9 cellular contexts compared by ENCODE assay signal in genomic region chr9:137582286-137582860, GRCh38. TPM values are rescaled to one million over a fixed set of nuclear protein-coding genes. Genes with fewer than 3 reads are reported as not detected.
DNase-seq lines count a peak whose midpoint lies in the region; ATAC-seq and TF ChIP-seq lines count a peak whose summit lies in the region.
"Had no signal": no experiment of that assay in that cellular context is flagged by ENCODE, and none has a peak within 500 bp of the region (broad histone marks: within the 10 kb centered on the region; RNA-seq: fewer than 3 reads in every experiment).

No MANE protein-coding gene starts in this region.

- 73 to 83% (median 80%) methylated on average over 15 to 20 of the region's 20 CpGs for WGBS in heart left ventricle, 4 donors

- peaks cover 0 to 48% (median 42%) of the 10 kb centered on the region in 9 donors for H3K36me3 ChIP-seq in heart left ventricle
- peaks cover 65% of the 10 kb centered on the region for H3K36me3 ChIP-seq in OCI-LY1 (ENCODE audit: insufficient read depth, low read length)
- peaks cover 20% of the 10 kb centered on the region for H3K36me3 ChIP-seq in fibroblast of lung (ENCODE audit: control insufficient read depth, insufficient read depth, low read length)
- peaks cover 33% of the 10 kb centered on the region for H3K36me3 ChIP-seq in upper lobe of right lung
- no peaks in the 10 kb centered on the region for H3K36me3 ChIP-seq in uterus

- no peaks in the 10 kb centered on the region for H4K20me1 ChIP-seq in OCI-LY1 (ENCODE audit: insufficient read depth, low read length)
- no peaks in the 10 kb centered on the region for H4K20me1 ChIP-seq in fibroblast of lung (ENCODE audit: control insufficient read depth, extremely low read depth, insufficient read depth, low read length)

- no peak overlapping the region for H3K27ac ChIP-seq in heart left ventricle
- H3K27ac ChIP-seq in OCI-LY1 (ENCODE audit: low read depth, low read length, poor library complexity, severe bottlenecking): no peak overlapping the region
- no peak overlapping the region for H3K27ac ChIP-seq in fibroblast of lung (ENCODE audit: insufficient read depth, low read length)
- H3K27ac ChIP-seq in upper lobe of right lung: no peak overlapping the region
- H3K27ac ChIP-seq in uterus: no peak overlapping the region

- peaks cover 5 to 22% (median 13%) of the 10 kb centered on the region in 12 donors for H3K4me1 ChIP-seq in heart left ventricle
- H3K4me1 ChIP-seq in OCI-LY1 (ENCODE audit: insufficient read depth, low read length, severe bottlenecking): peaks cover 24% of the 10 kb centered on the region
- H3K4me1 ChIP-seq in fibroblast of lung (ENCODE audit: control insufficient read depth, extremely low read depth, insufficient read depth, low read length): peaks cover 4% of the 10 kb centered on the region
- H3K4me1 ChIP-seq in upper lobe of right lung: peaks cover 14% of the 10 kb centered on the region
- H3K4me1 ChIP-seq in uterus: peaks cover 4 to 5% of the 10 kb centered on the region in 2 donors

- H3K27me3 ChIP-seq in heart left ventricle (no peaks in the 10 kb centered on the region), OCI-LY1 (ENCODE audit: insufficient read depth, low read length) (no peaks in the 10 kb centered on the region), fibroblast of lung (ENCODE audit: control insufficient read depth, insufficient read depth, low read length) (no peaks in the 10 kb centered on the region), upper lobe of right lung (no peaks in the 10 kb centered on the region), uterus (no peaks in the 10 kb centered on the region)

- no peak overlapping the region for H3K4me2 ChIP-seq in OCI-LY1 (ENCODE audit: low read length)
- no peak overlapping the region for H3K4me2 ChIP-seq in fibroblast of lung (ENCODE audit: extremely low read depth, insufficient read depth, low read length)

- H3F3A ChIP-seq in OCI-LY1 (ENCODE audit: insufficient read depth, low read length): no peaks in the 10 kb centered on the region

- peak in 1 of 5 donors; percentile 19 for DNase-seq in heart left ventricle
- no peak for DNase-seq in cardiac septum (ENCODE audit: low spot score)
- DNase-seq in fibroblast of lung (ENCODE audit: low read depth in 2 of 2): peak in 1 of 2 donors; percentile 26
- DNase-seq in upper lobe of right lung: no peak
- DNase-seq in uterus: no peak

- H3K9me3 ChIP-seq in heart left ventricle (no peaks in the 10 kb centered on the region), OCI-LY1 (ENCODE audit: low read length) (no peaks in the 10 kb centered on the region), fibroblast of lung (ENCODE audit: control insufficient read depth, insufficient read depth, low read depth, low read length) (no peaks in the 10 kb centered on the region), upper lobe of right lung (no peaks in the 10 kb centered on the region), uterus (no peaks in the 10 kb centered on the region)
- H3K9me3 ChIP-seq: Caco-2 had no signal

- no peaks in the 10 kb centered on the region for H3K9me2 ChIP-seq in OCI-LY1 (ENCODE audit: low read depth, low read length)

- ATAC-seq in heart left ventricle: no peak
- no peak for ATAC-seq in upper lobe of right lung
- ATAC-seq in GM19467 (IDR thresholded peaks at IDR 0.05; ENCODE audit: unreplicated experiment): no peak
- no peak for ATAC-seq in GM21390 (IDR thresholded peaks at IDR 0.05; ENCODE audit: unreplicated experiment)

- H3K9ac ChIP-seq in OCI-LY1 (ENCODE audit: low read length) (no peak overlapping the region), fibroblast of lung (ENCODE audit: insufficient read depth, low read length) (no peak overlapping the region)

- intact Hi-C loops in heart left ventricle (cut with DNase I): no loop called here
- intact Hi-C loops in cardiac septum (cut with DNase I): no loop called here
- intact Hi-C loops in upper lobe of right lung (cut with DNase I): no loop called here
- intact Hi-C loops in uterus (cut with DNase I; ENCODE audit: low total_unique reads): no loop called here

- TF ChIP-seq CTCF in heart left ventricle (IDR thresholded peaks at IDR 0.05) (peak in 7 of 12 donors; percentile 10 to 31 (median 22)), OCI-LY1 (IDR thresholded peaks at IDR 0.05; ENCODE audit: low read length) (peak; percentile 75), fibroblast of lung (conservative IDR thresholded peaks at IDR 0.05 in 1 of 2, IDR thresholded peaks at IDR 0.05 in 1 of 2; ENCODE audit: low read depth in 1 of 2, low read length in 2 of 2) (peak; percentile 6 to 24), upper lobe of right lung (IDR thresholded peaks at IDR 0.05) (peak; percentile 28), uterus (IDR thresholded peaks at IDR 0.05) (no peak)

- TF ChIP-seq POLR2A in heart left ventricle (IDR thresholded peaks at IDR 0.05) (no peak), uterus (IDR thresholded peaks at IDR 0.05) (no peak)

- no peak overlapping the region for H3K4me3 ChIP-seq in heart left ventricle
- H3K4me3 ChIP-seq in OCI-LY1 (ENCODE audit: low read depth, low read length, poor library complexity, severe bottlenecking): no peak overlapping the region
- H3K4me3 ChIP-seq in fibroblast of lung (replicated peaks in 1 of 4; ENCODE audit: control extremely low read depth in 1 of 4, insufficient read depth in 1 of 4, low read depth in 3 of 4, low read length in 4 of 4): no peak overlapping the region
- H3K4me3 ChIP-seq in upper lobe of right lung: no peak overlapping the region
- no peak overlapping the region for H3K4me3 ChIP-seq in uterus

- H3K79me2 ChIP-seq in OCI-LY1 (ENCODE audit: insufficient read depth, low read length): peaks cover 9% of the 10 kb centered on the region
- peaks cover 7% of the 10 kb centered on the region for H3K79me2 ChIP-seq in fibroblast of lung (ENCODE audit: control insufficient read depth, insufficient read depth, low read length)

- H2AFZ ChIP-seq in OCI-LY1 (ENCODE audit: low read length): no peak overlapping the region
- no peak overlapping the region for H2AFZ ChIP-seq in fibroblast of lung (ENCODE audit: low read length)

RNA-seq across cellular contexts. Expression of gene DPH7, which starts 3.6 kb away (rescaled TPM):
- total RNA-seq in heart left ventricle: 10 to 100 TPM; 12.6 to 22.0 (median 16.7) TPM
- polyA plus RNA-seq in heart left ventricle: 10 to 100 TPM; 13.1 to 23.7 TPM
- total RNA-seq in cardiac septum: 21.2 TPM
- total RNA-seq in fibroblast of lung: 17.2 and 20.6 TPM in 2 replicates
- polyA plus RNA-seq in fibroblast of lung: 15.7 and 17.0 TPM in 2 replicates
- 11.4 and 16.2 TPM in 2 replicates for polyA plus RNA-seq in fibroblast of lung (2012)
- 16.1 and 20.5 TPM in 2 replicates for polyA minus RNA-seq in fibroblast of lung (ENCODE audit: low replicate concordance)
- total RNA-seq in upper lobe of right lung: 30.2 TPM
- 10 to 100 TPM; 31.3 to 42.4 (median 38.4) TPM for total RNA-seq in uterus

RNA-seq across cellular contexts. Expression of gene ZMYND19, which starts 7.9 kb away (rescaled TPM):
- 10 to 100 TPM in 4 of 9 donors, 1 to 10 TPM in 5; 6.8 to 19.9 (median 9.4) TPM for total RNA-seq in heart left ventricle
- 10 to 100 TPM; 12.0 to 20.5 TPM for polyA plus RNA-seq in heart left ventricle
- total RNA-seq in cardiac septum: 11.2 TPM
- 11.2 and 14.1 TPM in 2 replicates for total RNA-seq in fibroblast of lung
- polyA plus RNA-seq in fibroblast of lung: 12.7 and 20.4 TPM in 2 replicates
- 16.5 and 24.8 TPM in 2 replicates for polyA plus RNA-seq in fibroblast of lung (2012)
- polyA minus RNA-seq in fibroblast of lung (ENCODE audit: low replicate concordance): 4.9 and 6.2 TPM in 2 replicates
- total RNA-seq in upper lobe of right lung: 18.3 TPM
- total RNA-seq in uterus: 10 to 100 TPM; 14.7 to 26.4 (median 16.3) TPM

RNA-seq across cellular contexts. Expression of gene ARRDC1, which starts 23.1 kb away (rescaled TPM):
- 10 to 100 TPM; 14.1 to 43.6 (median 20.7) TPM for total RNA-seq in heart left ventricle
- 10 to 100 TPM; 23.2 to 42.6 TPM for polyA plus RNA-seq in heart left ventricle
- 21.1 TPM for total RNA-seq in cardiac septum
- total RNA-seq in fibroblast of lung: 11.0 and 17.2 TPM in 2 replicates
- polyA plus RNA-seq in fibroblast of lung: 8.3 and 11.8 TPM in 2 replicates
- 8.0 and 14.2 TPM in 2 replicates for polyA plus RNA-seq in fibroblast of lung (2012)
- 27.8 and 28.5 TPM in 2 replicates for polyA minus RNA-seq in fibroblast of lung (ENCODE audit: low replicate concordance)
- total RNA-seq in upper lobe of right lung: 69.1 TPM
- 10 to 100 TPM; 10.3 to 25.1 (median 21.3) TPM for total RNA-seq in uterus

RNA-seq across cellular contexts. Expression of gene MRPL41, which starts 30.7 kb away (rescaled TPM):
- total RNA-seq in heart left ventricle (100 to 1,000 TPM; 118 to 389 (median 196) TPM), cardiac septum (184 TPM), fibroblast of lung (41.3 and 53.2 TPM in 2 replicates), upper lobe of right lung (41.6 TPM), uterus (10 to 100 TPM in 3 of 4 donors, 1 to 10 TPM in 1; 8.6 to 47.9 (median 30.5) TPM)
- polyA plus RNA-seq in heart left ventricle (100 to 1,000 TPM; 160 to 847 TPM), fibroblast of lung (10.9 and 15.2 TPM in 2 replicates)
- 38.2 and 60.9 TPM in 2 replicates for polyA plus RNA-seq in fibroblast of lung (2012)
- 2.3 TPM in 2 replicates for polyA minus RNA-seq in fibroblast of lung (ENCODE audit: low replicate concordance)

RNA-seq across cellular contexts. Expression of gene PNPLA7, which starts 32.2 kb away (rescaled TPM):
- total RNA-seq in heart left ventricle: 10 to 100 TPM in 1 of 9 donors, 1 to 10 TPM in 8; 4.4 to 10.1 (median 7.6) TPM
- 1 to 10 TPM in 1 of 2 donors, under 1 TPM in 1; 0.78 to 8.8 TPM for polyA plus RNA-seq in heart left ventricle
- 8.1 TPM for total RNA-seq in cardiac septum
- total RNA-seq in fibroblast of lung: 1.3 and 3.0 TPM in 2 replicates
- polyA plus RNA-seq in fibroblast of lung: 0.20 and 0.23 TPM in 2 replicates
- polyA plus RNA-seq in fibroblast of lung (2012): 0.62 and 0.75 TPM in 2 replicates
- polyA minus RNA-seq in fibroblast of lung (ENCODE audit: low replicate concordance): 0.90 and 1.2 TPM in 2 replicates
- 13.7 TPM for total RNA-seq in upper lobe of right lung
- 10 to 100 TPM in 1 of 4 donors, 1 to 10 TPM in 2, under 1 TPM in 1; 0.26 to 25.7 (median 3.4) TPM for total RNA-seq in uterus

Comparison
In these comparisons a context has a peak if more than half of its experiments do, and no peak if none do; other contexts are left out.
1. CTCF ChIP-seq: peak in heart left ventricle (7 of 12), OCI-LY1 (single experiment), fibroblast of lung (2 of 2) and upper lobe of right lung (single experiment); none in uterus (0 of 4).